21 cellular contexts compared by ENCODE assay signal in genomic region chr20:43926691-43927090, GRCh38. TPM values are rescaled to one million over a fixed set of nuclear protein-coding genes. Genes with fewer than 3 reads are reported as not detected.
"Had no signal": no experiment of that assay in that cellular context is flagged by ENCODE, and none has a peak within 500 bp of the region (broad histone marks: within the 10 kb centered on the region; RNA-seq: fewer than 3 reads in every experiment).

No MANE protein-coding gene starts in this region.

- H3K27me3 ChIP-seq: adrenal gland, esophagus muscularis mucosa had no signal

- H3K9me3 Mint-ChIP-seq: activated naive CD4-positive, alpha-beta T cell treated with anti-CD3 and anti-CD28 coated beads, Interleukin-2, amount 50 U/mL, for 24 hours; nephron; stimulated activated memory B cell treated with anti-CD40 and anti-IgM and Interleukin-4, amounts not matched to agents 10 μg/mL and 1 μg/mL and 100 μg/mL, for 72 hours had no signal

- H3K4me3 Mint-ChIP-seq: nephron; stimulated activated memory B cell treated with anti-CD40 and anti-IgM and Interleukin-4, amounts not matched to agents 10 μg/mL and 1 μg/mL and 100 μg/mL, for 72 hours had no signal

- H3K36me3 Mint-ChIP-seq: activated naive CD4-positive, alpha-beta T cell treated with anti-CD3 and anti-CD28 coated beads, Interleukin-2, amount 50 U/mL, for 24 hours; stimulated activated memory B cell treated with anti-CD40 and anti-IgM and Interleukin-4, amounts not matched to agents 10 μg/mL and 1 μg/mL and 100 μg/mL, for 72 hours had no signal

- H3K27ac Mint-ChIP-seq: activated naive CD4-positive, alpha-beta T cell treated with anti-CD3 and anti-CD28 coated beads, Interleukin-2, amount 50 U/mL, for 24 hours; nephron; stimulated activated memory B cell treated with anti-CD40 and anti-IgM and Interleukin-4, amounts not matched to agents 10 μg/mL and 1 μg/mL and 100 μg/mL, for 72 hours had no signal

- H3K4me3 ChIP-seq: adrenal gland, cardiac muscle cell, coronary artery, esophagus muscularis mucosa, hepatocyte, left lung, mucosa of descending colon, tibial artery had no signal

- ATAC-seq: mucosa of descending colon; stimulated activated memory B cell treated with anti-CD40 and anti-IgM and Interleukin-4, amounts not matched to agents 10 μg/mL and 1 μg/mL and 100 μg/mL, for 72 hours had no signal

- H3K27me3 Mint-ChIP-seq: activated naive CD4-positive, alpha-beta T cell treated with anti-CD3 and anti-CD28 coated beads, Interleukin-2, amount 50 U/mL, for 24 hours had no signal

- DNase-seq: activated CD4-positive, alpha-beta T cell treated with anti-CD3 and anti-CD28 coated beads for 1 hour; activated CD4-positive, alpha-beta T cell treated with anti-CD3 and anti-CD28 coated beads, Interleukin-2, amount 50 U/mL, for 4 hours; activated effector memory CD4-positive, alpha-beta T cell treated with Interleukin-2 at 50 U/mL for 16 hours; activated T-cell treated with anti-CD3 and anti-CD28 coated beads for 4 hours; adrenal gland; effector CD4-positive, alpha-beta T cell; kidney; left lung; mammary epithelial cell; mucosa of descending colon; stimulated activated CD4-positive, alpha-beta T cell treated with anti-CD3 and anti-CD28 coated beads, Interleukin-2, amount 100 ng/mL, for 48 hours; T1000; tibial artery had no signal

- H3K36me3 ChIP-seq: adrenal gland, cardiac muscle cell, esophagus muscularis mucosa, left lung, tibial artery had no signal

- H3K27ac ChIP-seq: adrenal gland, cardiac muscle cell, coronary artery, esophagus muscularis mucosa, hepatocyte, left lung, tibial artery had no signal

- H3K9me3 ChIP-seq: adrenal gland, esophagus muscularis mucosa, left lung, mucosa of descending colon, tibial artery had no signal

- H3K4me2 ChIP-seq: hepatocyte had no signal

- H3K4me1 ChIP-seq: adrenal gland, tibial artery had no signal

RNA-seq across cellular contexts. Expression of gene TOX2, which starts 12.0 kb away (rescaled TPM):
- total RNA-seq: skeletal muscle tissue had no signal
